ENCODE assay signal across 22 cellular contexts in the genomic region with DNA sequence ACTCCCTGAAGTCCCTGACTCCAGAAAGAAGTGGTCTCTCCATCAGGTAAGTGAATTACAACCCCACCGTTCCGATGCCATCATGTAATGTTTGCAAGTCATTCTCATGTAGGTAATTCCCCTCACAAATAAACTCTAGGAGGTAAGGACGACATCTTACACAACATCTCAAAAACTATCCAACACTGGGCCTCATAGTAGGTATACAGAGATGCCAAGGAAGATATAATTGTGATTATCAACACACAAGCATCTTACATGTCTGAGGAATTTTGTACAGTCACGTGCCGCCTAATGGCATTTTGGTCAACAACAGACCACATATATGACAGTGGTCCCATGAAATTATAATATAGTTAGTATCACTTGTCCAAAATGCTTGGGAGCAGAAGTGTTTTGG. TPM values are rescaled to one million over a fixed set of nuclear protein-coding genes. Genes with fewer than 3 reads are reported as not detected.
"Had no signal": no experiment of that assay in that cellular context is flagged by ENCODE, and none has a peak within 500 bp of the region (broad histone marks: within the 10 kb centered on the region; RNA-seq: fewer than 3 reads in every experiment).

No MANE protein-coding gene starts in this region.

- H3K27ac Mint-ChIP-seq: mesothelial cell of epicardium; natural killer cell; stimulated activated naive B cell treated with anti-CD40 and anti-IgM and Interleukin-4, amounts not matched to agents 10 μg/mL and 1 μg/mL and 100 μg/mL, for 72 hours; type B pancreatic cell had no signal

- H3K4me3 Mint-ChIP-seq: mesothelial cell of epicardium; natural killer cell; stimulated activated naive B cell treated with anti-CD40 and anti-IgM and Interleukin-4, amounts not matched to agents 10 μg/mL and 1 μg/mL and 100 μg/mL, for 72 hours; type B pancreatic cell had no signal

- H3K4me1 Mint-ChIP-seq: mesothelial cell of epicardium, naive B cell, natural killer cell had no signal

- H3K9me3 Mint-ChIP-seq: mesothelial cell of epicardium; naive B cell; natural killer cell; stimulated activated naive B cell treated with anti-CD40 and anti-IgM and Interleukin-4, amounts not matched to agents 10 μg/mL and 1 μg/mL and 100 μg/mL, for 72 hours; type B pancreatic cell had no signal

- H3K36me3 Mint-ChIP-seq: naive B cell, natural killer cell had no signal

- H3K27me3 Mint-ChIP-seq: naive B cell; stimulated activated naive B cell treated with anti-CD40 and anti-IgM and Interleukin-4, amounts not matched to agents 10 μg/mL and 1 μg/mL and 100 μg/mL, for 72 hours; type B pancreatic cell had no signal

- ATAC-seq: natural killer cell; right cardiac atrium; sciatic nerve; stimulated activated naive B cell treated with anti-CD40 and anti-IgM and Interleukin-4, amounts not matched to agents 10 μg/mL and 1 μg/mL and 100 μg/mL, for 72 hours; stimulated activated naive CD8-positive, alpha-beta T cell treated with anti-CD3 and anti-CD28 coated beads, Interleukin-15, Interleukin-2, amounts not matched to agents 100 U/mL and 50 U/mL, for 24 hours had no signal

- DNase-seq: islet precursor cell; left ventricle myocardium inferior; mesendoderm; naive B cell; natural killer cell; ovary; retina; right cardiac atrium; stimulated activated CD4-positive, alpha-beta T cell treated with anti-CD3 and anti-CD28 coated beads, Interleukin-12 subunit alpha, Interleukin-12 subunit beta, amount 100 ng/mL, for 4 hours; stimulated activated CD4-positive, alpha-beta T cell treated with anti-CD3 and anti-CD28 coated beads, Interleukin-15, amount 100 ng/mL, for 24 hours; stimulated activated CD4-positive, alpha-beta T cell treated with anti-CD3 and anti-CD28 coated beads, Interleukin-2, amount 100 ng/mL, for 24 hours; stimulated activated CD4-positive, alpha-beta T cell treated with anti-CD3 and anti-CD28 coated beads, Interleukin-4, amount 100 ng/mL, for 1 hour; stimulated activated naive B cell treated with anti-CD40 and anti-IgM and Interleukin-4, amounts not matched to agents 10 μg/mL and 1 μg/mL and 100 μg/mL, for 72 hours; stimulated activated naive CD8-positive, alpha-beta T cell treated with anti-CD3 and anti-CD28 coated beads, Interleukin-15, Interleukin-2, amounts not matched to agents 100 U/mL and 50 U/mL, for 24 hours; stomach; tibial artery; uterus had no signal

RNA-seq across cellular contexts. Expression of a gene that starts 11.8 kb away (rescaled TPM):
- total RNA-seq: mononuclear cell, natural killer cell, ureter had no signal
